Comparison of ENCODE assay signal across 26 cellular contexts in the genomic region with DNA sequence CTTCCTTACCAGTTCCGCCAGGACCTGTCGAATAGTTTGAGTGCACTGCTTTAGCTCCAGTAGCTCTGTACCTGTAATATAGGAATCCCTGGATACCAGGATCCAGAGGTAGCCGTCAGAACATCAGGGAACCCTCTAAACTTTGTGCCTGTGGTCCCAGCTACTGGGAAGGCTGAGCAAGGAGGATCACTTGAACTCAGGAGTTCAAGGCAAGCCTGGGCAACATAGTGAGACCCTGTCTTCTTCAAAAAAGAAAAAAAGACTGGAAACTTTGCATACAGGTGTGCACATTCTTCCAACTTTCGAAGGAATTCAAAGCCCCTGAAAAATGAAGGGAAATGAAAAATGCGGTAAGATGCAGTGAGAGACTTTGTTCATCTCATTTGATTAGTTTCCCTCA.
"Had no signal": no experiment of that assay in that cellular context is flagged by ENCODE, and none has a peak within 500 bp of the region (broad histone marks: within the 10 kb centered on the region; RNA-seq: fewer than 3 reads in every experiment).

No MANE protein-coding gene starts in this region.

- H3K9me3 Mint-ChIP-seq: activated naive CD4-positive, alpha-beta T cell treated with anti-CD3 and anti-CD28 coated beads for 36 hours; activated naive CD8-positive, alpha-beta T cell treated with anti-CD3 and anti-CD28 coated beads, Interleukin-2, amount 50 U/mL, for 24 hours; endodermal cell; T-cell had no signal

- H3K4me3 Mint-ChIP-seq: activated naive CD4-positive, alpha-beta T cell treated with anti-CD3 and anti-CD28 coated beads for 36 hours; activated naive CD8-positive, alpha-beta T cell treated with anti-CD3 and anti-CD28 coated beads, Interleukin-2, amount 50 U/mL, for 24 hours; endodermal cell; T-cell had no signal

- H3K27ac ChIP-seq: esophagus muscularis mucosa, foreskin keratinocyte, left lung, lower lobe of right lung, pancreas, psoas muscle, suprapubic skin, tibial artery, upper lobe of right lung had no signal

- H3K9me3 ChIP-seq: esophagus muscularis mucosa, left lung, lower lobe of right lung, pancreas, psoas muscle, suprapubic skin, tibial artery, upper lobe of right lung had no signal

- ATAC-seq: activated naive CD8-positive, alpha-beta T cell treated with anti-CD3 and anti-CD28 coated beads, Interleukin-2, amount 50 U/mL, for 24 hours; foreskin keratinocyte; left lung; lower lobe of right lung; pancreas; psoas muscle; T-cell; upper lobe of right lung had no signal

- DNase-seq: activated CD4-positive, alpha-beta T cell treated with anti-CD3 and anti-CD28 coated beads for 48 hours; activated CD4-positive, alpha-beta T cell treated with anti-CD3 and anti-CD28 coated beads, Interleukin-2, amount 50 U/mL, for 48 hours; activated effector memory CD4-positive, alpha-beta T cell treated with Interleukin-2 at 50 U/mL for 16 hours; activated naive CD4-positive, alpha-beta T cell treated with anti-CD3 and anti-CD28 coated beads for 36 hours; activated naive CD8-positive, alpha-beta T cell treated with anti-CD3 and anti-CD28 coated beads, Interleukin-2, amount 50 U/mL, for 24 hours; activated T-cell treated with anti-CD3 and anti-CD28 coated beads, Interleukin-2, amount 50 U/mL, for 48 hours; amygdala; caudate nucleus; cortex of kidney; endodermal cell; foreskin keratinocyte; left lung; lower lobe of right lung; mesenchymal stem cell; nucleus accumbens; pancreas; psoas muscle; stimulated activated CD4-positive, alpha-beta T cell treated with anti-CD3 and anti-CD28 coated beads, Interleukin-1b, Interleukin-23, amount 100 ng/mL, for 48 hours; stimulated activated CD4-positive, alpha-beta T cell treated with anti-CD3 and anti-CD28 coated beads, Interleukin-4, amount 100 ng/mL, for 4 hours; stimulated activated naive CD4-positive, alpha-beta T cell; T-cell; tibial artery; upper lobe of right lung had no signal

- FAIRE-seq: islet of Langerhans, pancreas had no signal

- H3K27me3 Mint-ChIP-seq: activated naive CD8-positive, alpha-beta T cell treated with anti-CD3 and anti-CD28 coated beads, Interleukin-2, amount 50 U/mL, for 24 hours; T-cell had no signal

- H3K27ac Mint-ChIP-seq: activated naive CD4-positive, alpha-beta T cell treated with anti-CD3 and anti-CD28 coated beads for 36 hours; activated naive CD8-positive, alpha-beta T cell treated with anti-CD3 and anti-CD28 coated beads, Interleukin-2, amount 50 U/mL, for 24 hours; endodermal cell had no signal

- H3K27me3 ChIP-seq: esophagus muscularis mucosa, foreskin keratinocyte, left lung, pancreas, suprapubic skin, tibial artery, upper lobe of right lung had no signal
